In the genomic region with DNA sequence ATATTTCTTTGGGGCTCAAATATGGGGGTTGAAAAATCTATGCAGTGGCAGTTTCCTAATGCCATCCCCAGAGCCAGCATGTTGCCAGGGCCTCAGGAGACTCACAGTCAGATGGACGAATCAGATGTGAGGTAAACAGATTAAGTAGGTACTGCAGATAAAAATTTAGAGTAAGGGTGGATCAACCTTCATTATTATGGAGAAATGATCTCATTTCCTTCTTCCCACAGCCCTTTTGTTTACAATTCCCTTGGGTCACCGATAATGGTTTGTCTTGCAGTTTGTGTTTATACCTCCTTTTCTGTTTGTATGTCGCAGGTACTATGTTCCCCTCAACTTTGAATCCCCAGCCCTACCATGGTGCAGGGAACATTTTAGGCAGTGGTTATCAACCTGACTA, we compare ENCODE assay signal across 1 cellular context.
TF ChIP-seq lines count a peak whose summit lies in the region.

No MANE protein-coding gene starts in this region.

TF ChIP-seq in GM23338, 12 proteins besides CTCF, POLR2A, EP300 and RAD21 (continued from another document):
- TF ChIP-seq, protein P1, sequence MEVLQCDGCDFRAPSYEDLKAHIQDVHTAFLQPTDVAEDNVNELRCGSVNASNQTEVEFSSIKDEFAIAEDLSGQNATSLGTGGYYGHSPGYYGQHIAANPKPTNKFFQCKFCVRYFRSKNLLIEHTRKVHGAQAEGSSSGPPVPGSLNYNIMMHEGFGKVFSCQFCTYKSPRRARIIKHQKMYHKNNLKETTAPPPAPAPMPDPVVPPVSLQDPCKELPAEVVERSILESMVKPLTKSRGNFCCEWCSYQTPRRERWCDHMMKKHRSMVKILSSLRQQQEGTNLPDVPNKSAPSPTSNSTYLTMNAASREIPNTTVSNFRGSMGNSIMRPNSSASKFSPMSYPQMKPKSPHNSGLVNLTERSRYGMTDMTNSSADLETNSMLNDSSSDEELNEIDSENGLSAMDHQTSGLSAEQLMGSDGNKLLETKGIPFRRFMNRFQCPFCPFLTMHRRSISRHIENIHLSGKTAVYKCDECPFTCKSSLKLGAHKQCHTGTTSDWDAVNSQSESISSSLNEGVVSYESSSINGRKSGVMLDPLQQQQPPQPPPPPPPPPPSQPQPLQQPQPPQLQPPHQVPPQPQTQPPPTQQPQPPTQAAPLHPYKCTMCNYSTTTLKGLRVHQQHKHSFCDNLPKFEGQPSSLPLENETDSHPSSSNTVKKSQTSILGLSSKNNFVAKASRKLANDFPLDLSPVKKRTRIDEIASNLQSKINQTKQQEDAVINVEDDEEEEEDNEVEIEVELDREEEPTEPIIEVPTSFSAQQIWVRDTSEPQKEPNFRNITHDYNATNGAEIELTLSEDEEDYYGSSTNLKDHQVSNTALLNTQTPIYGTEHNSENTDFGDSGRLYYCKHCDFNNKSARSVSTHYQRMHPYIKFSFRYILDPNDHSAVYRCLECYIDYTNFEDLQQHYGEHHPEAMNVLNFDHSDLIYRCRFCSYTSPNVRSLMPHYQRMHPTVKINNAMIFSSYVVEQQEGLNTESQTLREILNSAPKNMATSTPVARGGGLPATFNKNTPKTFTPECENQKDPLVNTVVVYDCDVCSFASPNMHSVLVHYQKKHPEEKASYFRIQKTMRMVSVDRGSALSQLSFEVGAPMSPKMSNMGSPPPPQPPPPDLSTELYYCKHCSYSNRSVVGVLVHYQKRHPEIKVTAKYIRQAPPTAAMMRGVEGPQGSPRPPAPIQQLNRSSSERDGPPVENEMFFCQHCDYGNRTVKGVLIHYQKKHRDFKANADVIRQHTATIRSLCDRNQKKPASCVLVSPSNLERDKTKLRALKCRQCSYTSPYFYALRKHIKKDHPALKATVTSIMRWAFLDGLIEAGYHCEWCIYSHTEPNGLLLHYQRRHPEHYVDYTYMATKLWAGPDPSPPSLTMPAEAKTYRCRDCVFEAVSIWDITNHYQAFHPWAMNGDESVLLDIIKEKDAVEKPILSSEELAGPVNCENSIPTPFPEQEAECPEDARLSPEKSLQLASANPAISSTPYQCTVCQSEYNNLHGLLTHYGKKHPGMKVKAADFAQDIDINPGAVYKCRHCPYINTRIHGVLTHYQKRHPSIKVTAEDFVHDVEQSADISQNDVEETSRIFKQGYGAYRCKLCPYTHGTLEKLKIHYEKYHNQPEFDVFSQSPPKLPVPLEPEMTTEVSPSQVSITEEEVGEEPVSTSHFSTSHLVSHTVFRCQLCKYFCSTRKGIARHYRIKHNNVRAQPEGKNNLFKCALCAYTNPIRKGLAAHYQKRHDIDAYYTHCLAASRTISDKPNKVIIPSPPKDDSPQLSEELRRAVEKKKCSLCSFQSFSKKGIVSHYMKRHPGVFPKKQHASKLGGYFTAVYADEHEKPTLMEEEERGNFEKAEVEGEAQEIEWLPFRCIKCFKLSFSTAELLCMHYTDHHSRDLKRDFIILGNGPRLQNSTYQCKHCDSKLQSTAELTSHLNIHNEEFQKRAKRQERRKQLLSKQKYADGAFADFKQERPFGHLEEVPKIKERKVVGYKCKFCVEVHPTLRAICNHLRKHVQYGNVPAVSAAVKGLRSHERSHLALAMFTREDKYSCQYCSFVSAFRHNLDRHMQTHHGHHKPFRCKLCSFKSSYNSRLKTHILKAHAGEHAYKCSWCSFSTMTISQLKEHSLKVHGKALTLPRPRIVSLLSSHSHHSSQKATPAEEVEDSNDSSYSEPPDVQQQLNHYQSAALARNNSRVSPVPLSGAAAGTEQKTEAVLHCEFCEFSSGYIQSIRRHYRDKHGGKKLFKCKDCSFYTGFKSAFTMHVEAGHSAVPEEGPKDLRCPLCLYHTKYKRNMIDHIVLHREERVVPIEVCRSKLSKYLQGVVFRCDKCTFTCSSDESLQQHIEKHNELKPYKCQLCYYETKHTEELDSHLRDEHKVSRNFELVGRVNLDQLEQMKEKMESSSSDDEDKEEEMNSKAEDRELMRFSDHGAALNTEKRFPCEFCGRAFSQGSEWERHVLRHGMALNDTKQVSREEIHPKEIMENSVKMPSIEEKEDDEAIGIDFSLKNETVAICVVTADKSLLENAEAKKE (CRISPR knock-in tag; IDR thresholded peaks at IDR 0.05) = no peak
- TF ChIP-seq POLR2AphosphoS5 (IDR thresholded peaks at IDR 0.05; ENCODE audit: low read depth) = no peak
- TF ChIP-seq, protein P2, sequence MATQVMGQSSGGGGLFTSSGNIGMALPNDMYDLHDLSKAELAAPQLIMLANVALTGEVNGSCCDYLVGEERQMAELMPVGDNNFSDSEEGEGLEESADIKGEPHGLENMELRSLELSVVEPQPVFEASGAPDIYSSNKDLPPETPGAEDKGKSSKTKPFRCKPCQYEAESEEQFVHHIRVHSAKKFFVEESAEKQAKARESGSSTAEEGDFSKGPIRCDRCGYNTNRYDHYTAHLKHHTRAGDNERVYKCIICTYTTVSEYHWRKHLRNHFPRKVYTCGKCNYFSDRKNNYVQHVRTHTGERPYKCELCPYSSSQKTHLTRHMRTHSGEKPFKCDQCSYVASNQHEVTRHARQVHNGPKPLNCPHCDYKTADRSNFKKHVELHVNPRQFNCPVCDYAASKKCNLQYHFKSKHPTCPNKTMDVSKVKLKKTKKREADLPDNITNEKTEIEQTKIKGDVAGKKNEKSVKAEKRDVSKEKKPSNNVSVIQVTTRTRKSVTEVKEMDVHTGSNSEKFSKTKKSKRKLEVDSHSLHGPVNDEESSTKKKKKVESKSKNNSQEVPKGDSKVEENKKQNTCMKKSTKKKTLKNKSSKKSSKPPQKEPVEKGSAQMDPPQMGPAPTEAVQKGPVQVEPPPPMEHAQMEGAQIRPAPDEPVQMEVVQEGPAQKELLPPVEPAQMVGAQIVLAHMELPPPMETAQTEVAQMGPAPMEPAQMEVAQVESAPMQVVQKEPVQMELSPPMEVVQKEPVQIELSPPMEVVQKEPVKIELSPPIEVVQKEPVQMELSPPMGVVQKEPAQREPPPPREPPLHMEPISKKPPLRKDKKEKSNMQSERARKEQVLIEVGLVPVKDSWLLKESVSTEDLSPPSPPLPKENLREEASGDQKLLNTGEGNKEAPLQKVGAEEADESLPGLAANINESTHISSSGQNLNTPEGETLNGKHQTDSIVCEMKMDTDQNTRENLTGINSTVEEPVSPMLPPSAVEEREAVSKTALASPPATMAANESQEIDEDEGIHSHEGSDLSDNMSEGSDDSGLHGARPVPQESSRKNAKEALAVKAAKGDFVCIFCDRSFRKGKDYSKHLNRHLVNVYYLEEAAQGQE (IDR thresholded peaks at IDR 0.05; ENCODE audit: unreplicated experiment) = no peak
- TF ChIP-seq CREB1 (CRISPR knock-in tag; IDR thresholded peaks at IDR 0.05; ENCODE audit: low read depth) = no peak
- no peak for TF ChIP-seq EZH2 (IDR thresholded peaks at IDR 0.05; ENCODE audit: low read depth, unreplicated experiment)
- TF ChIP-seq ZNF331 (CRISPR knock-in tag; IDR thresholded peaks at IDR 0.05; ENCODE audit: low read depth) = no peak
